8 cellular contexts compared by ENCODE assay signal in genomic region chr2:181106789-181107418, GRCh38.
DNase-seq lines count a peak whose midpoint lies in the region; ATAC-seq and TF ChIP-seq lines count a peak whose summit lies in the region.

No MANE protein-coding gene starts in this region.

- H2AFZ ChIP-seq in MM.1S (ENCODE audit: low read length): no peak overlapping the region

- H3K79me2 ChIP-seq in MM.1S (ENCODE audit: low read length): no peaks in the 10 kb centered on the region

- H3F3A ChIP-seq in MM.1S (ENCODE audit: insufficient read depth, low read length): no peaks in the 10 kb centered on the region

- no peak for TF ChIP-seq POLR2A in uterus (IDR thresholded peaks at IDR 0.05)
- no peak for TF ChIP-seq POLR2A in lower leg skin (IDR thresholded peaks at IDR 0.05)

- no peaks in the 10 kb centered on the region for H3K9me3 Mint-ChIP-seq in HFFc6
- H3K9me3 Mint-ChIP-seq in stimulated activated naive B cell treated with anti-CD40 and anti-IgM and Interleukin-4, amounts not matched to agents 10 μg/mL and 1 μg/mL and 100 μg/mL, for 72 hours: no peaks in the 10 kb centered on the region

- H3K36me3 Mint-ChIP-seq in HFFc6 (ENCODE audit: low read depth): no peaks in the 10 kb centered on the region
- H3K36me3 Mint-ChIP-seq in stimulated activated naive B cell treated with anti-CD40 and anti-IgM and Interleukin-4, amounts not matched to agents 10 μg/mL and 1 μg/mL and 100 μg/mL, for 72 hours: no peaks in the 10 kb centered on the region

- TF ChIP-seq CTCF in HFFc6 (IDR thresholded peaks at IDR 0.05) (no peak), MM.1S (IDR thresholded peaks at IDR 0.05; ENCODE audit: low read length) (no peak), uterus (IDR thresholded peaks at IDR 0.05) (no peak), lower leg skin (IDR thresholded peaks at IDR 0.05) (no peak)

- peak; percentile 88 for ATAC-seq in activated CD4-positive, CD25-positive, alpha-beta regulatory T cell treated with anti-CD3 and anti-CD28 coated beads, Interleukin-2, amount 50 U/mL, for 24 hours
- ATAC-seq in stimulated activated naive B cell treated with anti-CD40 and anti-IgM and Interleukin-4, amounts not matched to agents 10 μg/mL and 1 μg/mL and 100 μg/mL, for 72 hours (replicated peaks): peak; percentile 99

- no peak for DNase-seq in activated CD4-positive, CD25-positive, alpha-beta regulatory T cell (lab: John Stamatoyannopoulos, UW)
- peak; percentile 90 for DNase-seq in HFFc6
- DNase-seq in MM.1S: peak; percentile 43
- DNase-seq in astrocyte of the hippocampus (ENCODE audit: low read depth, low spot score): peak; percentile 81
- DNase-seq in stimulated activated naive B cell treated with anti-CD40 and anti-IgM and Interleukin-4, amounts not matched to agents 10 μg/mL and 1 μg/mL and 100 μg/mL, for 72 hours: peak; percentile 24
- DNase-seq in uterus: no peak
- no peak for DNase-seq in lower leg skin (ENCODE audit: low spot score in 2 of 2)

- no peaks in the 10 kb centered on the region for H3K27me3 ChIP-seq in MM.1S (replicated peaks; ENCODE audit: insufficient read depth, low read length)
- H3K27me3 ChIP-seq in uterus: no peaks in the 10 kb centered on the region

- no peak overlapping the region for H3K4me2 ChIP-seq in MM.1S (ENCODE audit: low read depth, low read length)

- H3K4me1 Mint-ChIP-seq in HFFc6 (ENCODE audit: low read depth): peaks cover 48% of the 10 kb centered on the region
- peaks cover 11 to 34% of the 10 kb centered on the region in 2 donors for H3K4me1 Mint-ChIP-seq in stimulated activated naive B cell treated with anti-CD40 and anti-IgM and Interleukin-4, amounts not matched to agents 10 μg/mL and 1 μg/mL and 100 μg/mL, for 72 hours

- no peak overlapping the region for H3K27ac ChIP-seq in MM.1S (ENCODE audit: low read length)
- no peak overlapping the region for H3K27ac ChIP-seq in uterus

- H3K27ac Mint-ChIP-seq in HFFc6: peak overlapping the region; percentile 74
- peak overlapping the region; percentile 57 for H3K27ac Mint-ChIP-seq in stimulated activated naive B cell treated with anti-CD40 and anti-IgM and Interleukin-4, amounts not matched to agents 10 μg/mL and 1 μg/mL and 100 μg/mL, for 72 hours

- H3K4me3 ChIP-seq in MM.1S (ENCODE audit: low read length) (no peak overlapping the region), uterus (no peak overlapping the region), lower leg skin (ENCODE audit: low read depth, poor library complexity, severe bottlenecking) (no peak overlapping the region)

- no peaks in the 10 kb centered on the region for H4K20me1 ChIP-seq in MM.1S (ENCODE audit: insufficient read depth, low read length)

- intact Hi-C loops in uterus (cut with DNase I; ENCODE audit: low total_unique reads): no loop called here
- intact Hi-C loops in lower leg skin (cut with DNase I; ENCODE audit: low total_unique reads): no loop called here

- peak overlapping the region; percentile 65 for H3K4me3 Mint-ChIP-seq in HFFc6
- peak overlapping the region; percentile 61 to 71 for H3K4me3 Mint-ChIP-seq in stimulated activated naive B cell treated with anti-CD40 and anti-IgM and Interleukin-4, amounts not matched to agents 10 μg/mL and 1 μg/mL and 100 μg/mL, for 72 hours

- no peak overlapping the region for H3K9ac ChIP-seq in MM.1S (ENCODE audit: low read length)

- H3K36me3 ChIP-seq in MM.1S (replicated peaks; ENCODE audit: insufficient read depth, low read length) (no peaks in the 10 kb centered on the region), uterus (no peaks in the 10 kb centered on the region)

- no peaks in the 10 kb centered on the region for H3K9me2 ChIP-seq in MM.1S (replicated peaks; ENCODE audit: insufficient read depth, low read length)

- H3K9me3 ChIP-seq in MM.1S (replicated peaks; ENCODE audit: insufficient read depth, low read length) (no peaks in the 10 kb centered on the region), uterus (no peaks in the 10 kb centered on the region)

- no peaks in the 10 kb centered on the region; the same call in 1 of the 2 replicates for H3K27me3 Mint-ChIP-seq in HFFc6 (ENCODE audit: insufficient read depth)
- no peaks in the 10 kb centered on the region for H3K27me3 Mint-ChIP-seq in stimulated activated naive B cell treated with anti-CD40 and anti-IgM and Interleukin-4, amounts not matched to agents 10 μg/mL and 1 μg/mL and 100 μg/mL, for 72 hours

- H3K4me1 ChIP-seq in MM.1S (ENCODE audit: low read length) (0 out of 2 replicates have a peak, but pooled peaks cover 5% of the 10 kb centered on the region), uterus (no peaks in the 10 kb centered on the region)

Comparison
In these comparisons a context has a peak if more than half of its experiments do, and no peak if none do; other contexts are left out.
1. DNase-seq: peak in HFFc6 (single experiment), MM.1S (single experiment), astrocyte of the hippocampus (single experiment) and stimulated activated naive B cell treated with anti-CD40 and anti-IgM and Interleukin-4, amounts not matched to agents 10 μg/mL and 1 μg/mL and 100 μg/mL, for 72 hours (single experiment); none in activated CD4-positive, CD25-positive, alpha-beta regulatory T cell (0 of 4), uterus (0 of 2) and lower leg skin (0 of 2).